ENCODE assay signal across 35 cellular contexts in genomic region chr19:35331551-35332214, GRCh38. TPM values are rescaled to one million over a fixed set of nuclear protein-coding genes. Genes with fewer than 3 reads are reported as not detected.
DNase-seq lines count a peak whose midpoint lies in the region; ATAC-seq, FAIRE-seq and TF ChIP-seq lines count a peak whose summit lies in the region.
"Had no signal": no experiment of that assay in that cellular context is flagged by ENCODE, and none has a peak within 500 bp of the region (broad histone marks: within the 10 kb centered on the region; RNA-seq: fewer than 3 reads in every experiment).

No MANE protein-coding gene starts in this region.

- H2AFZ ChIP-seq in OCI-LY1 (ENCODE audit: low read length): no peak overlapping the region

- no peaks in the 10 kb centered on the region for H3K27me3 ChIP-seq in GM06990 (replicated peaks; ENCODE audit: control insufficient read depth, insufficient read depth, low read length)
- no peaks in the 10 kb centered on the region for H3K27me3 ChIP-seq in OCI-LY1 (ENCODE audit: insufficient read depth, low read length)
- H3K27me3 ChIP-seq: upper lobe of left lung had no signal

- H3K36me3 ChIP-seq in GM06990 (ENCODE audit: control insufficient read depth, insufficient read depth, low read length): peaks cover 14% of the 10 kb centered on the region
- peaks cover 65% of the 10 kb centered on the region for H3K36me3 ChIP-seq in OCI-LY1 (ENCODE audit: insufficient read depth, low read length)
- H3K36me3 ChIP-seq: neutrophil, upper lobe of left lung had no signal

- DNase-seq in GM06990 (ENCODE audit: extremely low read depth, insufficient read length) (no peak), GM12892 (ENCODE audit: insufficient read length) (no peak), naive B cell (no peak)
- no peak for DNase-seq in activated CD4-positive, CD25-positive, alpha-beta regulatory T cell (lab: John Stamatoyannopoulos, UW)
- DNase-seq: activated CD4-positive, alpha-beta T cell treated with anti-CD3 and anti-CD28 coated beads, Interleukin-2, amount 50 U/mL, for 48 hours; activated T-cell treated with anti-CD3 and anti-CD28 coated beads, Interleukin-2, amount 50 U/mL, for 48 hours; DND-41; glutamatergic neuron; GOT3; HFFc6; mesenchymal stem cell; NCI-H1105; NCI-H187 treated with DMSO at 0.1 percent for 48 hours; NCI-H2171; NCI-H82; RPMI8226; stimulated activated CD4-positive, alpha-beta T cell treated with anti-CD3 and anti-CD28 coated beads, Interleukin-4, amount 100 ng/mL, for 24 hours; T-helper 1 cell; upper lobe of left lung had no signal

- no peaks in the 10 kb centered on the region for H4K20me1 ChIP-seq in OCI-LY1 (ENCODE audit: insufficient read depth, low read length)

- peak overlapping the region; percentile 62 for H3K9ac ChIP-seq in OCI-LY1 (ENCODE audit: low read length)

- H3K4me1 Mint-ChIP-seq in naive B cell: peaks cover 73 to 85% (median 79%) of the 10 kb centered on the region in 3 donors
- peaks cover 20% of the 10 kb centered on the region for H3K4me1 Mint-ChIP-seq in activated T-helper 17 cell treated with anti-CD3 and anti-CD28 coated beads, Interleukin-2, amount 50 U/mL, for 72 hours

- no peaks in the 10 kb centered on the region for H3K9me2 ChIP-seq in OCI-LY1 (ENCODE audit: low read depth, low read length)

- peak overlapping the region; percentile 95 for H3K27ac ChIP-seq in OCI-LY1 (ENCODE audit: low read depth, low read length, poor library complexity, severe bottlenecking)
- H3K27ac ChIP-seq: neutrophil, upper lobe of left lung had no signal

- no peaks in the 10 kb centered on the region for H3K27me3 Mint-ChIP-seq in naive B cell
- H3K27me3 Mint-ChIP-seq in activated T-helper 17 cell treated with anti-CD3 and anti-CD28 coated beads, Interleukin-2, amount 50 U/mL, for 72 hours: peaks cover 13% of the 10 kb centered on the region

- H3K79me2 ChIP-seq in OCI-LY1 (ENCODE audit: insufficient read depth, low read length): peaks cover 3% of the 10 kb centered on the region; the same call in 1 of the 2 replicates

- TF ChIP-seq CTCF in GM06990 (IDR thresholded peaks at IDR 0.05; ENCODE audit: insufficient read depth, low read length, poor library complexity, severe bottlenecking) (no peak), OCI-LY1 (IDR thresholded peaks at IDR 0.05; ENCODE audit: low read length) (no peak)

- H3K4me3 Mint-ChIP-seq in naive B cell: peak overlapping the region; percentile 83 to 98 (median 94)
- H3K4me3 Mint-ChIP-seq in activated T-helper 17 cell treated with anti-CD3 and anti-CD28 coated beads, Interleukin-2, amount 50 U/mL, for 72 hours: no peak overlapping the region
- H3K4me3 Mint-ChIP-seq: HFFc6, WTC11 had no signal

- TF ChIP-seq POLR2A in GM12892 (IDR thresholded peaks at IDR 0.05; ENCODE audit: low read depth, low read length): peak; percentile 47

- peak overlapping the region; percentile 92 to 99 (median 98) for H3K27ac Mint-ChIP-seq in naive B cell
- H3K27ac Mint-ChIP-seq in activated T-helper 17 cell treated with anti-CD3 and anti-CD28 coated beads, Interleukin-2, amount 50 U/mL, for 72 hours: no peak overlapping the region
- H3K27ac Mint-ChIP-seq: HFFc6, WTC11 had no signal

- no peaks in the 10 kb centered on the region for H3F3A ChIP-seq in OCI-LY1 (ENCODE audit: insufficient read depth, low read length)

- ATAC-seq in naive B cell (ENCODE audit: low read depth in 2 of 2) (no peak), GM19035 (IDR thresholded peaks at IDR 0.05; ENCODE audit: unreplicated experiment) (no peak)
- no peak for ATAC-seq in activated T-helper 17 cell treated with anti-CD3 and anti-CD28 coated beads, Interleukin-2, amount 50 U/mL, for 72 hours (replicated peaks)
- ATAC-seq: esophagus mucosa, K562, left lobe of liver, sciatic nerve, WTC11 had no signal

- peak; percentile 88 for FAIRE-seq in GM12892 (lab: Jason Lieb, UNC)
- FAIRE-seq: islet of Langerhans, K562 had no signal

- H3K9me3 Mint-ChIP-seq in naive B cell: peaks cover 0 to 1% (median 0%) of the 10 kb centered on the region in 7 donors
- H3K9me3 Mint-ChIP-seq in activated T-helper 17 cell treated with anti-CD3 and anti-CD28 coated beads, Interleukin-2, amount 50 U/mL, for 72 hours: no peaks in the 10 kb centered on the region
- H3K9me3 Mint-ChIP-seq: HFFc6, WTC11 had no signal

- no peaks in the 10 kb centered on the region for H3K9me3 ChIP-seq in OCI-LY1 (ENCODE audit: low read length)
- H3K9me3 ChIP-seq: neutrophil, upper lobe of left lung had no signal

- peaks cover 81% of the 10 kb centered on the region for H3K4me1 ChIP-seq in OCI-LY1 (ENCODE audit: insufficient read depth, low read length, severe bottlenecking)
- H3K4me1 ChIP-seq: upper lobe of left lung had no signal

- H3K4me2 ChIP-seq in OCI-LY1 (ENCODE audit: low read length): peak overlapping the region; percentile 90

- peaks cover 32 to 49% of the 10 kb centered on the region in 2 donors for H3K36me3 Mint-ChIP-seq in naive B cell
- no peaks in the 10 kb centered on the region for H3K36me3 Mint-ChIP-seq in activated T-helper 17 cell treated with anti-CD3 and anti-CD28 coated beads, Interleukin-2, amount 50 U/mL, for 72 hours (ENCODE audit: low read depth)
- H3K36me3 Mint-ChIP-seq: WTC11 had no signal

- H3K4me3 ChIP-seq in GM06990 (replicated peaks; ENCODE audit: low read depth, low read length) (peak overlapping the region; percentile 71), OCI-LY1 (ENCODE audit: low read depth, low read length, poor library complexity, severe bottlenecking) (peak overlapping the region; percentile 95)
- H3K4me3 ChIP-seq: K562, upper lobe of left lung had no signal

RNA-seq across cellular contexts. Expression of gene CD22, which starts 2.7 kb away (rescaled TPM):
- polyA plus RNA-seq in GM12892 (2012; ENCODE audit: missing spikeins): 225 TPM
- 100 to 1,000 TPM; 364 to 971 (median 552) TPM for polyA plus RNA-seq in naive B cell (ENCODE audit: low read depth in 6 of 6)
- total RNA-seq in activated T-helper 17 cell treated with anti-CD3 and anti-CD28 coated beads, Interleukin-2, amount 50 U/mL, for 72 hours: 10 to 100 TPM in 1 of 2 donors, 1 to 10 TPM in 1; 5.3 to 11.7 TPM
- total RNA-seq: fibroblast of villous mesenchyme, NCI-H460 had no signal

RNA-seq across cellular contexts. Expression of gene FFAR1, which starts 16.0 kb away (rescaled TPM):
- 1.3 TPM for polyA plus RNA-seq in GM12892 (2012; ENCODE audit: missing spikeins)
- 1 to 10 TPM in 2 of 6 donors, under 1 TPM in 4; 0.14 to 1.9 (median 0.75) TPM for polyA plus RNA-seq in naive B cell (ENCODE audit: low read depth in 6 of 6)
- under 1 TPM; 0.42 to 0.54 TPM for total RNA-seq in activated T-helper 17 cell treated with anti-CD3 and anti-CD28 coated beads, Interleukin-2, amount 50 U/mL, for 72 hours
- total RNA-seq: dermis microvascular lymphatic vessel endothelial cell, esophagus mucosa, fibroblast of villous mesenchyme, HFFc6, K562, left lobe of liver, MCF 10A, NCI-H460, posterior vena cava, sciatic nerve, SK-MEL-5 had no signal
- polyA plus RNA-seq: K562 had no signal

RNA-seq across cellular contexts. Expression of gene FFAR3, which starts 26.6 kb away (rescaled TPM):
- polyA plus RNA-seq in GM12892 (2012; ENCODE audit: missing spikeins): not detected
- under 1 TPM in 1 of 6 donors, not detected in 5; 0.17 TPM for polyA plus RNA-seq in naive B cell (ENCODE audit: low read depth in 6 of 6)
- total RNA-seq in activated T-helper 17 cell treated with anti-CD3 and anti-CD28 coated beads, Interleukin-2, amount 50 U/mL, for 72 hours: 1 to 10 TPM; 1.7 to 2.3 TPM
- total RNA-seq: dermis microvascular lymphatic vessel endothelial cell, esophagus mucosa, fibroblast of villous mesenchyme, HFFc6, K562, left lobe of liver, MCF 10A, NCI-H460, SK-MEL-5, WTC11 had no signal
- polyA plus RNA-seq: K562 had no signal

RNA-seq across cellular contexts. Expression of gene GPR42, which starts 39.2 kb away (rescaled TPM):
- not detected for polyA plus RNA-seq in GM12892 (2012; ENCODE audit: missing spikeins)
- polyA plus RNA-seq in naive B cell (ENCODE audit: low read depth in 6 of 6): not detected
- under 1 TPM; 0.42 to 0.61 TPM for total RNA-seq in activated T-helper 17 cell treated with anti-CD3 and anti-CD28 coated beads, Interleukin-2, amount 50 U/mL, for 72 hours
- total RNA-seq: dermis microvascular lymphatic vessel endothelial cell, esophagus mucosa, fibroblast of villous mesenchyme, HFFc6, K562, left lobe of liver, MCF 10A, NCI-H460, SK-MEL-5, WTC11 had no signal
- polyA plus RNA-seq: K562 had no signal

RNA-seq across cellular contexts. Expression of gene MAG, which starts 39.7 kb away (rescaled TPM):
- polyA plus RNA-seq in GM12892 (2012; ENCODE audit: missing spikeins): not detected
- polyA plus RNA-seq in naive B cell (ENCODE audit: low read depth in 6 of 6): under 1 TPM in 4 of 6 donors, not detected in 2; 0.12 to 0.41 (median 0.29) TPM
- under 1 TPM; 0.24 to 0.50 TPM for total RNA-seq in activated T-helper 17 cell treated with anti-CD3 and anti-CD28 coated beads, Interleukin-2, amount 50 U/mL, for 72 hours
- total RNA-seq: dermis microvascular lymphatic vessel endothelial cell, esophagus mucosa, fibroblast of villous mesenchyme, HFFc6, MCF 10A, NCI-H460, posterior vena cava, SK-MEL-5 had no signal
